In genomic region chr1:206898089-206898908, GRCh38 we compare ENCODE assay signal across 13 cellular contexts. TPM values are rescaled to one million over a fixed set of nuclear protein-coding genes. Genes with fewer than 3 reads are reported as not detected.
DNase-seq lines count a peak whose midpoint lies in the region; ATAC-seq and TF ChIP-seq lines count a peak whose summit lies in the region.
"Had no signal": no experiment of that assay in that cellular context is flagged by ENCODE, and none has a peak within 500 bp of the region (broad histone marks: within the 10 kb centered on the region; RNA-seq: fewer than 3 reads in every experiment).

No MANE protein-coding gene starts in this region.

- H2AFZ ChIP-seq in smooth muscle cell (ENCODE audit: low read depth) = no peak overlapping the region

- TF ChIP-seq POLR2A in stomach (IDR thresholded peaks at IDR 0.05) = no peak

- 64% methylated on average over 10 of the region's 11 CpGs for WGBS in smooth muscle cell (ENCODE audit: low lambda C conversion rate)
- WGBS in stomach, 5 donors = 73 to 80% (median 79%) methylated on average over 11 of the region's 11 CpGs

- no peak overlapping the region for H3K4me3 ChIP-seq in smooth muscle cell
- H3K4me3 ChIP-seq in stomach = no peak overlapping the region

- H3K4me1 ChIP-seq in smooth muscle cell (ENCODE audit: low read depth) = peaks cover 12% of the 10 kb centered on the region
- H3K4me1 ChIP-seq in stomach = peaks cover 5 to 17% (median 11%) of the 10 kb centered on the region in 4 donors

- H3K4me3 Mint-ChIP-seq in activated T-cell treated with anti-CD3 and anti-CD28 coated beads, Interleukin-2, amount 50 U/mL, for 4 hours = peak overlapping the region; percentile 35
- H3K4me3 Mint-ChIP-seq: T-helper 1 cell treated with Interleukin-12 subunit alpha and Interleukin-12 subunit beta and Interleukin-4 antibody, amounts not matched to agents 30 μg/mL and 1 μg/mL, for 36 hours had no signal

- no peak for DNase-seq in activated T-cell treated with anti-CD3 and anti-CD28 coated beads, Interleukin-2, amount 50 U/mL, for 4 hours
- DNase-seq in activated T-cell treated with anti-CD3 and anti-CD28 coated beads, Interleukin-2, amount 50 U/mL, for 1 hour = no peak
- DNase-seq in NCI-H69 (lab: John Stamatoyannopoulos, UW) = peak; percentile 18
- no peak for DNase-seq in epithelial cell of prostate (ENCODE audit: low read depth, low spot score)
- DNase-seq in smooth muscle cell (lab: John Stamatoyannopoulos, UW; ENCODE audit: unreplicated experiment) = no peak
- DNase-seq in stomach = no peak
- no peak for DNase-seq in G401 (ENCODE audit: low spot score)
- no peak for DNase-seq in HuH-7 (ENCODE audit: low spot score)
- DNase-seq: mesendoderm, NCI-H1694 had no signal

- H3F3A ChIP-seq in smooth muscle cell (ENCODE audit: low read depth) = no peaks in the 10 kb centered on the region

- no peak overlapping the region for H3K9ac ChIP-seq in smooth muscle cell (ENCODE audit: low read depth)

- no peaks in the 10 kb centered on the region for H3K9me3 ChIP-seq in smooth muscle cell (replicated peaks; ENCODE audit: low read depth)
- H3K9me3 ChIP-seq in stomach = no peaks in the 10 kb centered on the region

- H3K36me3 ChIP-seq in smooth muscle cell (ENCODE audit: low read depth) = no peaks in the 10 kb centered on the region
- no peaks in the 10 kb centered on the region for H3K36me3 ChIP-seq in stomach

- peak overlapping the region; percentile 70 for H3K4me2 ChIP-seq in smooth muscle cell

- in situ Hi-C loops in G401 (cut with HindIII; ENCODE audit: low sequenced_read_pairs) = no loop called here

- TF ChIP-seq CTCF in smooth muscle cell (IDR thresholded peaks at IDR 0.05; ENCODE audit: borderline replicate concordance, insufficient read depth, poor library complexity, severe bottlenecking) (no peak), stomach (IDR thresholded peaks at IDR 0.05) (no peak)

- H3K27ac ChIP-seq in epithelial cell of prostate (peak overlapping the region; percentile 6), smooth muscle cell (ENCODE audit: low read depth) (peak overlapping the region; percentile 61), stomach (no peak overlapping the region)
- H3K27ac ChIP-seq: C4-2B had no signal

- H3K79me2 ChIP-seq in smooth muscle cell (ENCODE audit: low read depth) = no peaks in the 10 kb centered on the region

- intact Hi-C loops in stomach (cut with DNase I; ENCODE audit: low total_unique reads) = no loop called here

- TF ChIP-seq EP300 in stomach (IDR thresholded peaks at IDR 0.05) = no peak

- H3K27me3 ChIP-seq in smooth muscle cell (ENCODE audit: low read depth) (no peaks in the 10 kb centered on the region), stomach (peaks cover 0 to 8% (median 0%) of the 10 kb centered on the region in 3 donors)

- ATAC-seq in activated T-cell treated with anti-CD3 and anti-CD28 coated beads, Interleukin-2, amount 50 U/mL, for 4 hours = peak in 1 of 2 donors; percentile 21

- no peaks in the 10 kb centered on the region for H3K27me3 Mint-ChIP-seq in activated T-cell treated with anti-CD3 and anti-CD28 coated beads, Interleukin-2, amount 50 U/mL, for 4 hours (ENCODE audit: low read depth)

- H4K20me1 ChIP-seq in smooth muscle cell (ENCODE audit: low read depth) = no peaks in the 10 kb centered on the region

- peaks cover 62% of the 10 kb centered on the region for H3K4me1 Mint-ChIP-seq in activated T-cell treated with anti-CD3 and anti-CD28 coated beads, Interleukin-2, amount 50 U/mL, for 4 hours (ENCODE audit: low read depth)

- no peaks in the 10 kb centered on the region for H3K9me3 Mint-ChIP-seq in activated T-cell treated with anti-CD3 and anti-CD28 coated beads, Interleukin-2, amount 50 U/mL, for 4 hours
- H3K9me3 Mint-ChIP-seq: T-helper 1 cell treated with Interleukin-12 subunit alpha and Interleukin-12 subunit beta and Interleukin-4 antibody, amounts not matched to agents 30 μg/mL and 1 μg/mL, for 36 hours had no signal

- peaks cover 18% of the 10 kb centered on the region for H3K36me3 Mint-ChIP-seq in activated T-cell treated with anti-CD3 and anti-CD28 coated beads, Interleukin-2, amount 50 U/mL, for 4 hours (ENCODE audit: insufficient read depth)

RNA-seq across cellular contexts. Expression of gene IL24, which starts 1.1 kb away (rescaled TPM):
- 10 to 100 TPM; 11.9 to 30.7 (median 25.0) TPM for total RNA-seq in activated T-cell treated with anti-CD3 and anti-CD28 coated beads, Interleukin-2, amount 50 U/mL, for 4 hours
- total RNA-seq in smooth muscle cell (1.5 and 1.8 TPM in 2 replicates), stomach (not detected)
- polyA plus RNA-seq in smooth muscle cell (1.9 and 3.1 TPM in 2 replicates), stomach (under 1 TPM in 1 of 3 donors, not detected in 2; 1.00 TPM)
- not detected in 2 replicates for total RNA-seq in G401 (2014; rRNA removed; shearing (Covaris generic))
- total RNA-seq: temporal lobe had no signal

RNA-seq across cellular contexts. Expression of gene FCMR, which starts 23.4 kb away (rescaled TPM):
- total RNA-seq in activated T-cell treated with anti-CD3 and anti-CD28 coated beads, Interleukin-2, amount 50 U/mL, for 4 hours = 10 to 100 TPM; 24.7 to 41.7 (median 24.8) TPM
- not detected in 2 replicates for total RNA-seq in smooth muscle cell
- 1.6 and 4.0 TPM in 2 replicates for polyA plus RNA-seq in smooth muscle cell
- total RNA-seq in stomach = 1 to 10 TPM in 3 of 5 donors, not detected in 2; 4.5 to 6.6 (median 5.2) TPM
- 1 to 10 TPM; 3.3 to 6.7 (median 3.7) TPM for polyA plus RNA-seq in stomach
- not detected in 2 replicates for total RNA-seq in G401 (2014; rRNA removed; shearing (Covaris generic))

RNA-seq across cellular contexts. Expression of gene IL20, which starts 32.9 kb away (rescaled TPM):
- not detected for total RNA-seq in activated T-cell treated with anti-CD3 and anti-CD28 coated beads, Interleukin-2, amount 50 U/mL, for 4 hours
- total RNA-seq in smooth muscle cell (not detected in 2 replicates), stomach (not detected)
- polyA plus RNA-seq in smooth muscle cell (1.6 TPM in 1 of 2 replicates, not detected in the other), stomach (under 1 TPM in 1 of 3 donors, not detected in 2; 0.13 TPM)
- total RNA-seq in G401 (2014; rRNA removed; shearing (Covaris generic)) = not detected in 2 replicates
- total RNA-seq: temporal lobe had no signal

RNA-seq across cellular contexts. Expression of gene PIGR, which starts 48.0 kb away (rescaled TPM):
- total RNA-seq in activated T-cell treated with anti-CD3 and anti-CD28 coated beads, Interleukin-2, amount 50 U/mL, for 4 hours = 1 to 10 TPM; 1.6 to 3.0 (median 1.8) TPM
- total RNA-seq in smooth muscle cell (not detected in 2 replicates), stomach (1,000 to 10,000 TPM in 2 of 5 donors, 100 to 1,000 TPM in 2, 10 to 100 TPM in 1; 72.7 to 3,112 (median 316) TPM)
- polyA plus RNA-seq in smooth muscle cell (not detected in 2 replicates), stomach (100 to 1,000 TPM in 2 of 3 donors, 1 to 10 TPM in 1; 6.3 to 176 (median 150) TPM)
- total RNA-seq in G401 (2014; rRNA removed; shearing (Covaris generic)) = not detected in 2 replicates

Comparison
In these comparisons a context has a peak if more than half of its experiments do, and no peak if none do; other contexts are left out.
1. H3K27ac ChIP-seq: peak in epithelial cell of prostate (single experiment) and smooth muscle cell (single experiment); none in stomach (0 of 5).